Comparison of ENCODE assay signal across 9 cellular contexts in the genomic region with DNA sequence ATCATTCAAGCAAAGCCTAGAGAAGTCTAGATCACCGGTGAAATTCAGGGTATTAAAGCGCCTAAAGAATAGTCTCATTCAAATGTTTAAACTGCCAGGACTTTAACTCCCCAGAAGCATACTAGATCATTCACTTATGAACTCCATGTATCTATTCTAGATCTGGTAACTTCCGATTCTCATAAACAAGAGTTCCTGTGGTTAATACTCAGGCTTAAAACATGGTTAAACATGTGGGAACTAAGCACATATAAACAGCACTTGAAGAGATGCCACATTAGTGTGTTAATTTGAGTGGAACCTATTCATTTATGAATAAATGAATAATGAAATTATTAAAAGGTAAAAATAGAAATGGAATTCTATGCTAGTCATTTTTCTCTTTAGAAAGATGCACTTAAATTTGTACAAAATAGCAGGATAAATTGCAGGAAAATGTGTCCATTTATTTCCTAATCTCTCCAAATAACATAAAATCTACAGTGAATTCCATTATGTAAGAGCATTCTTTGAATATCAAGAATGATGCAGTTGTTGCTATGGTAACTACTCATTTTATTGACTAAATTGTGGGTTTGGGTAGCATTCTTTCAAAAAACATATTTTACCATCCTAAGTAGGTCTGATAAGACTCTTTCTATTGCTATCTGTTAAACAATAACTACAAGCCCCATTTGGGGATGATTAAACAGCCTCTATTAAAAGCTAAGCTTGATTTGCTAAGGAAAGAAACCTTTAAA.
DNase-seq lines count a peak whose midpoint lies in the region; ATAC-seq and TF ChIP-seq lines count a peak whose summit lies in the region.
"Had no signal": no experiment of that assay in that cellular context is flagged by ENCODE, and none has a peak within 500 bp of the region (broad histone marks: within the 10 kb centered on the region; RNA-seq: fewer than 3 reads in every experiment).

No MANE protein-coding gene starts in this region.

- no peak overlapping the region for H3K27ac ChIP-seq in smooth muscle cell (ENCODE audit: low read depth)
- H3K27ac ChIP-seq: SK-N-MC had no signal

- no peaks in the 10 kb centered on the region for H3K27me3 Mint-ChIP-seq in activated T-cell treated with anti-CD3 and anti-CD28 coated beads, Interleukin-2, amount 50 U/mL, for 24 hours
- peaks cover 6% of the 10 kb centered on the region for H3K27me3 Mint-ChIP-seq in endothelial cell (ENCODE audit: unreplicated experiment)

- ATAC-seq in SK-N-SH treated with all-trans-retinoic acid at 6 μM for 48 hours, result no peak
- no peak for ATAC-seq in HG02885 (IDR thresholded peaks at IDR 0.05; ENCODE audit: poor library complexity, unreplicated experiment)

- H2AFZ ChIP-seq in smooth muscle cell (ENCODE audit: low read depth), result no peak overlapping the region

- no peaks in the 10 kb centered on the region for H3F3A ChIP-seq in smooth muscle cell (ENCODE audit: low read depth)

- H3K27me3 ChIP-seq in smooth muscle cell (ENCODE audit: low read depth), result no peaks in the 10 kb centered on the region

- H3K36me3 Mint-ChIP-seq in activated T-cell treated with anti-CD3 and anti-CD28 coated beads, Interleukin-2, amount 50 U/mL, for 24 hours (ENCODE audit: low read depth), result peaks cover 25% of the 10 kb centered on the region
- H3K36me3 Mint-ChIP-seq in endothelial cell (ENCODE audit: low read depth, unreplicated experiment), result no peaks in the 10 kb centered on the region

- DNase-seq in activated T-cell treated with anti-CD3 and anti-CD28 coated beads, Interleukin-2, amount 50 U/mL, for 24 hours, result no peak
- DNase-seq in activated T-cell treated with anti-CD3 and anti-CD28 coated beads, Interleukin-2, amount 50 U/mL, for 48 hours, result no peak
- DNase-seq in fibroblast of mammary gland (ENCODE audit: low read depth) (peak; percentile 8), smooth muscle cell (lab: John Stamatoyannopoulos, UW; ENCODE audit: unreplicated experiment) (no peak), endothelial cell (ENCODE audit: low spot score) (no peak), NCI-H510A treated with DMSO at 0.1 percent for 48 hours (lab: John Stamatoyannopoulos, UW) (no peak)

- no peak for TF ChIP-seq CTCF in fibroblast of mammary gland (conservative IDR thresholded peaks at IDR 0.05; ENCODE audit: control insufficient read depth, insufficient read depth, low read depth, low read length)
- no peak for TF ChIP-seq CTCF in smooth muscle cell (IDR thresholded peaks at IDR 0.05; ENCODE audit: borderline replicate concordance, insufficient read depth, poor library complexity, severe bottlenecking)
- no peak for TF ChIP-seq CTCF in endothelial cell (IDR thresholded peaks at IDR 0.05; ENCODE audit: unreplicated experiment)

- H3K9ac ChIP-seq in smooth muscle cell (ENCODE audit: low read depth), result no peak overlapping the region

- H3K27ac Mint-ChIP-seq in activated T-cell treated with anti-CD3 and anti-CD28 coated beads, Interleukin-2, amount 50 U/mL, for 24 hours, result no peak overlapping the region
- H3K27ac Mint-ChIP-seq in endothelial cell (ENCODE audit: unreplicated experiment), result no peak overlapping the region

- peaks cover 64% of the 10 kb centered on the region for H3K79me2 ChIP-seq in smooth muscle cell (ENCODE audit: low read depth)

- no peak overlapping the region for H3K4me3 ChIP-seq in fibroblast of mammary gland (ENCODE audit: control insufficient read depth, low read depth, low read length)
- H3K4me3 ChIP-seq in smooth muscle cell, result peak overlapping the region; percentile 82

- H3K9me3 Mint-ChIP-seq in activated T-cell treated with anti-CD3 and anti-CD28 coated beads, Interleukin-2, amount 50 U/mL, for 24 hours, result no peaks in the 10 kb centered on the region
- no peaks in the 10 kb centered on the region for H3K9me3 Mint-ChIP-seq in endothelial cell (ENCODE audit: unreplicated experiment)

- H3K36me3 ChIP-seq in smooth muscle cell (ENCODE audit: low read depth), result peaks cover 4% of the 10 kb centered on the region

- H3K4me1 Mint-ChIP-seq in activated T-cell treated with anti-CD3 and anti-CD28 coated beads, Interleukin-2, amount 50 U/mL, for 24 hours (ENCODE audit: low read depth), result peaks cover 55% of the 10 kb centered on the region
- H3K4me1 Mint-ChIP-seq in endothelial cell (ENCODE audit: unreplicated experiment), result peaks cover 10% of the 10 kb centered on the region

- peak overlapping the region; percentile 87 for H3K4me3 Mint-ChIP-seq in activated T-cell treated with anti-CD3 and anti-CD28 coated beads, Interleukin-2, amount 50 U/mL, for 24 hours
- H3K4me3 Mint-ChIP-seq in endothelial cell (ENCODE audit: unreplicated experiment), result no peak overlapping the region

- peak overlapping the region; percentile 97 for H3K4me2 ChIP-seq in smooth muscle cell

- H3K9me3 ChIP-seq in smooth muscle cell (replicated peaks; ENCODE audit: low read depth), result no peaks in the 10 kb centered on the region

- WGBS in smooth muscle cell (ENCODE audit: low lambda C conversion rate), result 87% methylated on average over 3 of the region's 3 CpGs

- peaks cover 61% of the 10 kb centered on the region for H4K20me1 ChIP-seq in smooth muscle cell (ENCODE audit: low read depth)

- H3K4me1 ChIP-seq in smooth muscle cell (ENCODE audit: low read depth), result peaks cover 18% of the 10 kb centered on the region

TF ChIP-seq in SK-N-SH treated with all-trans-retinoic acid at 6 μM for 48 hours, 23 proteins besides CTCF, POLR2A, EP300 and RAD21:
- TF ChIP-seq ISL1 (CRISPR knock-in tag; IDR thresholded peaks at IDR 0.05), result peak; percentile 64
- no peak for TF ChIP-seq RARB (CRISPR knock-in tag; IDR thresholded peaks at IDR 0.05)
- no peak for TF ChIP-seq CSDC2 (CRISPR knock-in tag; IDR thresholded peaks at IDR 0.05)
